Comparison of ENCODE assay signal across 20 cellular contexts in the genomic region with DNA sequence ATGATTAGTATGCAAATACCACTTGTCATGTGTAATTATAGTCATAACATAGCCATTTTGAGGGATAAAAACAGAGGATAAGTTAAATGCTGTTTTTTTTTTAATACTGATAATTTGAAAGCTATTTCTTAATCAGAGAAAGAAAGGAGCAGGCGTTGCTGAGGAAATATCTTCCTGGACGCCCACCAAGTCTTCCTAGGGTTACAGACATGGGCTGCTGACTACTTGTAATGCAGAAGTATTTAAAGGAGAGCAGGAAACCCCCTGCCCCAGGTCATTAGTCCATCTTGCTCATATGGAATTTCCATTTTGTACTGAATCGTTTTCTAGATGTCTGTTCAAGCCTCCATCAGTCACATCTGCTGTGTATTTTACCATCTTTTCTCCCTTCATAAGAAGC.
"Had no signal": no experiment of that assay in that cellular context is flagged by ENCODE, and none has a peak within 500 bp of the region (broad histone marks: within the 10 kb centered on the region; RNA-seq: fewer than 3 reads in every experiment).

No MANE protein-coding gene starts in this region.

- H3K36me3 ChIP-seq: esophagus muscularis mucosa, ovary, spleen, tibial artery, upper lobe of left lung had no signal

- H3K27ac ChIP-seq: esophagus muscularis mucosa, ovary, psoas muscle, skin epidermis, spleen, testis, upper lobe of left lung had no signal

- ATAC-seq: left colon; natural killer cell; psoas muscle; right cardiac atrium; stimulated activated memory B cell treated with anti-CD40 and anti-IgM and Interleukin-4, amounts not matched to agents 10 μg/mL and 1 μg/mL and 100 μg/mL, for 72 hours; stimulated activated naive CD8-positive, alpha-beta T cell treated with anti-CD3 and anti-CD28 coated beads, Interleukin-15, Interleukin-2, amounts not matched to agents 100 U/mL and 50 U/mL, for 24 hours had no signal

- H3K4me3 ChIP-seq: esophagus muscularis mucosa, lung, ovary, psoas muscle, skin epidermis, spleen, testis, tibial artery, upper lobe of left lung had no signal

- H3K9me3 ChIP-seq: ovary, psoas muscle, testis, tibial artery had no signal

- DNase-seq: cerebellar nuclear complex; effector memory CD4-positive, alpha-beta T cell; left colon; natural killer cell; occipital lobe; ovary; posterior cingulate gyrus; psoas muscle; spleen; stimulated activated CD4-positive, alpha-beta T cell treated with anti-CD3 and anti-CD28 coated beads, Interleukin-4, amount 100 ng/mL, for 4 hours; stimulated activated naive CD8-positive, alpha-beta T cell treated with anti-CD3 and anti-CD28 coated beads, Interleukin-15, Interleukin-2, amounts not matched to agents 100 U/mL and 50 U/mL, for 24 hours; substantia nigra; testis; tibial artery; upper lobe of left lung had no signal

- H3K4me1 ChIP-seq: psoas muscle, spleen, testis, upper lobe of left lung had no signal

- H3K27me3 ChIP-seq: esophagus muscularis mucosa, ovary, spleen, testis, tibial artery, upper lobe of left lung had no signal
